1 cellular context compared by ENCODE assay signal in the genomic region with DNA sequence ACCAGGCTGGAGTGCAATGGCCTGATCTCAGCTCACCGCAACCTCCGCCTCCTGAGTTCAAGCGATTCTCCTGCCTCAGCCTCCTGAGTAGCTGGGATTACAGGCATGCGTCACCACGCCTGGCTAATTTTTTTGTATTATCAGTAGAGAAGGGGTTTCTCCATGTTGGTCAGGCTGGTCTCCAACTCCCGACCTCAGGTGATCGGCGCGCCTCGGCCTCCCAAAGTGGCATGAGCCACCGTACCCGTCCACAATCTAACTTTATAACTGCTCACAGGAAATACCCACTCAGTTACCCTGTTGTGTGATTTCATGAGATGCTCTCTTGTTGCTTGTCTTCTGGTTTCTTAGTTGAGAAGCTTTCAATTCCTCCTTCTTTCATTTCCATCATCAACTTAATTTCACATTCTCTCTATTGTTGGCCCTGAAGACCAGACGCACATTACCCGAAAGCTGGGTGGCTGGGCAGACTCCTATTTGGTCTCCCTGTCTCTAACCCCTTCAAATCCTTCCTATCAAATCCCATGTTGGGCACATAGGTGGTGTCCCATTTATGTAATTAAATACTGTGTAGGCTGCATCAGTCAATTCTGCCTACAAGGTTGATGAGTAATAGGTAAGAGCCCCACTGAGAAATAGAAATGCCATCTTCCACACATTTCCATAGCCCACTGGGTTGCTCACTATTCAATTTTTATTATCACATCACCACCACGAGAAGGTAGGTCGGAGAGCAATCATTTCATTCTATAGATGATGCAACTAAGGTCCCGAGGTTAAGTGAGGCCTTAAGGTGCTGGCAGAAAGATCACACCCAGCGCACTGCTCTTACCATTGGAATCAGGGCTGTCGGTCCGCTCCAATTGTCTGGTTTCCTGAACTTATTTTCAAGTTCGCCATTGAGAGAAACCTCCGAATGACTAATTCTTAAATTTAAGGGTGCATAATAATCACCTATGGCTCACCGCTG.
TF ChIP-seq lines count a peak whose summit lies in the region.

No MANE protein-coding gene starts in this region.

TF ChIP-seq in HepG2, 621 proteins besides CTCF, POLR2A, EP300 and RAD21:
- no peak for TF ChIP-seq ZNF256 (CRISPR knock-in tag; conservative IDR thresholded peaks at IDR 0.05)
- 0 out of 2 replicates have a peak, but pooled peaks have one; percentile 12 for TF ChIP-seq SSRP1 (CRISPR knock-in tag; IDR thresholded peaks at IDR 0.05)
- no peak for TF ChIP-seq SRY (CRISPR knock-in tag; IDR thresholded peaks at IDR 0.05)
TF ChIP-seq in HepG2: peak in this region for 1.
